1 cellular context compared by ENCODE assay signal in genomic region chr14:102683399-102684275, GRCh38.
TF ChIP-seq lines count a peak whose summit lies in the region.

No MANE protein-coding gene starts in this region.

TF ChIP-seq in H1, 55 proteins besides CTCF, POLR2A, EP300 and RAD21 (continued from another document):
- no peak for TF ChIP-seq TEAD4 (IDR thresholded peaks at IDR 0.05; ENCODE audit: low read depth, low read length)
- TF ChIP-seq CBX5 (IDR thresholded peaks at IDR 0.05; ENCODE audit: low read depth, low read length), result no peak
- TF ChIP-seq FOSL1 (IDR thresholded peaks at IDR 0.05; ENCODE audit: insufficient read depth, low read depth, low read length), result no peak
